1 cellular context compared by ENCODE assay signal in the genomic region with DNA sequence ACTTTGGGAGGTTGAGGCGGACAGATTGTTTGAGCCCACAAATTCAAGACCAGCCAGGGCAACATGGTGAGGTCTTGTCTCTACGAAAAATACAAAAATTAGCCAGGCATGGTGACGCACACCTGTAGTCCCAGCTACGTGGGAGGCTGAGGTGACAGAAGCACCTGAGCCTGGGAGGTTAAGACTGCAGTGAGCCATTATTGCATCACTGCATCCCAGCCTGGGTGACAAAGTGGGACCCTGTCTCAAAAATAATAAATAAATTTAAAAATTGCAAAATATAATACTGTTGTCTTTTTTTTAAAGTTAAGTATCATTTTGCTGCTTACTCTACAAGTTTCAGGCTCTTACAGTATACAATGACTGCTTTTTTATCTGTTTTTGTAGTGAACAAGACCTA.
TF ChIP-seq lines count a peak whose summit lies in the region.

No MANE protein-coding gene starts in this region.

TF ChIP-seq in SK-N-SH treated with all-trans-retinoic acid at 6 μM for 48 hours, 23 proteins besides CTCF, POLR2A, EP300 and RAD21:
- TF ChIP-seq PPARA (CRISPR knock-in tag; IDR thresholded peaks at IDR 0.05; ENCODE audit: borderline replicate concordance) (no peak), ZFP30 (CRISPR knock-in tag; IDR thresholded peaks at IDR 0.05) (no peak), RARB (CRISPR knock-in tag; IDR thresholded peaks at IDR 0.05) (no peak), TOX (CRISPR knock-in tag; IDR thresholded peaks at IDR 0.05; ENCODE audit: borderline replicate concordance) (no peak), ARNTL (CRISPR knock-in tag; IDR thresholded peaks at IDR 0.05; ENCODE audit: borderline replicate concordance, low read depth) (no peak), BACH2 (CRISPR knock-in tag; IDR thresholded peaks at IDR 0.05; ENCODE audit: borderline replicate concordance) (no peak), GLIS3 (CRISPR knock-in tag; IDR thresholded peaks at IDR 0.05) (no peak), ZNF565 (CRISPR knock-in tag; conservative IDR thresholded peaks at IDR 0.05; ENCODE audit: low read depth) (no peak), ESRRG (CRISPR knock-in tag; IDR thresholded peaks at IDR 0.05) (no peak), OSR1 (CRISPR knock-in tag; IDR thresholded peaks at IDR 0.05) (no peak), ZFP3 (CRISPR knock-in tag; IDR thresholded peaks at IDR 0.05) (no peak), CSDC2 (CRISPR knock-in tag; IDR thresholded peaks at IDR 0.05) (no peak), ZNF70 (CRISPR knock-in tag; IDR thresholded peaks at IDR 0.05) (no peak), ISL1 (CRISPR knock-in tag; IDR thresholded peaks at IDR 0.05) (no peak)
- TF ChIP-seq, protein P1, sequence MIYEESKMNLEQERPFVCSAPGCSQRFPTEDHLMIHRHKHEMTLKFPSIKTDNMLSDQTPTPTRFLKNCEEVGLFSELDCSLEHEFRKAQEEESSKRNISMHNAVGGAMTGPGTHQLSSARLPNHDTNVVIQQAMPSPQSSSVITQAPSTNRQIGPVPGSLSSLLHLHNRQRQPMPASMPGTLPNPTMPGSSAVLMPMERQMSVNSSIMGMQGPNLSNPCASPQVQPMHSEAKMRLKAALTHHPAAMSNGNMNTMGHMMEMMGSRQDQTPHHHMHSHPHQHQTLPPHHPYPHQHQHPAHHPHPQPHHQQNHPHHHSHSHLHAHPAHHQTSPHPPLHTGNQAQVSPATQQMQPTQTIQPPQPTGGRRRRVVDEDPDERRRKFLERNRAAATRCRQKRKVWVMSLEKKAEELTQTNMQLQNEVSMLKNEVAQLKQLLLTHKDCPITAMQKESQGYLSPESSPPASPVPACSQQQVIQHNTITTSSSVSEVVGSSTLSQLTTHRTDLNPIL (CRISPR knock-in tag; IDR thresholded peaks at IDR 0.05; ENCODE audit: low read depth): no peak
- TF ChIP-seq, protein P2, sequence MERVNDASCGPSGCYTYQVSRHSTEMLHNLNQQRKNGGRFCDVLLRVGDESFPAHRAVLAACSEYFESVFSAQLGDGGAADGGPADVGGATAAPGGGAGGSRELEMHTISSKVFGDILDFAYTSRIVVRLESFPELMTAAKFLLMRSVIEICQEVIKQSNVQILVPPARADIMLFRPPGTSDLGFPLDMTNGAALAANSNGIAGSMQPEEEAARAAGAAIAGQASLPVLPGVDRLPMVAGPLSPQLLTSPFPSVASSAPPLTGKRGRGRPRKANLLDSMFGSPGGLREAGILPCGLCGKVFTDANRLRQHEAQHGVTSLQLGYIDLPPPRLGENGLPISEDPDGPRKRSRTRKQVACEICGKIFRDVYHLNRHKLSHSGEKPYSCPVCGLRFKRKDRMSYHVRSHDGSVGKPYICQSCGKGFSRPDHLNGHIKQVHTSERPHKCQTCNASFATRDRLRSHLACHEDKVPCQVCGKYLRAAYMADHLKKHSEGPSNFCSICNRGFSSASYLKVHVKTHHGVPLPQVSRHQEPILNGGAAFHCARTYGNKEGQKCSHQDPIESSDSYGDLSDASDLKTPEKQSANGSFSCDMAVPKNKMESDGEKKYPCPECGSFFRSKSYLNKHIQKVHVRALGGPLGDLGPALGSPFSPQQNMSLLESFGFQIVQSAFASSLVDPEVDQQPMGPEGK (CRISPR knock-in tag; IDR thresholded peaks at IDR 0.05; ENCODE audit: borderline replicate concordance): no peak
- TF ChIP-seq, protein P3, sequence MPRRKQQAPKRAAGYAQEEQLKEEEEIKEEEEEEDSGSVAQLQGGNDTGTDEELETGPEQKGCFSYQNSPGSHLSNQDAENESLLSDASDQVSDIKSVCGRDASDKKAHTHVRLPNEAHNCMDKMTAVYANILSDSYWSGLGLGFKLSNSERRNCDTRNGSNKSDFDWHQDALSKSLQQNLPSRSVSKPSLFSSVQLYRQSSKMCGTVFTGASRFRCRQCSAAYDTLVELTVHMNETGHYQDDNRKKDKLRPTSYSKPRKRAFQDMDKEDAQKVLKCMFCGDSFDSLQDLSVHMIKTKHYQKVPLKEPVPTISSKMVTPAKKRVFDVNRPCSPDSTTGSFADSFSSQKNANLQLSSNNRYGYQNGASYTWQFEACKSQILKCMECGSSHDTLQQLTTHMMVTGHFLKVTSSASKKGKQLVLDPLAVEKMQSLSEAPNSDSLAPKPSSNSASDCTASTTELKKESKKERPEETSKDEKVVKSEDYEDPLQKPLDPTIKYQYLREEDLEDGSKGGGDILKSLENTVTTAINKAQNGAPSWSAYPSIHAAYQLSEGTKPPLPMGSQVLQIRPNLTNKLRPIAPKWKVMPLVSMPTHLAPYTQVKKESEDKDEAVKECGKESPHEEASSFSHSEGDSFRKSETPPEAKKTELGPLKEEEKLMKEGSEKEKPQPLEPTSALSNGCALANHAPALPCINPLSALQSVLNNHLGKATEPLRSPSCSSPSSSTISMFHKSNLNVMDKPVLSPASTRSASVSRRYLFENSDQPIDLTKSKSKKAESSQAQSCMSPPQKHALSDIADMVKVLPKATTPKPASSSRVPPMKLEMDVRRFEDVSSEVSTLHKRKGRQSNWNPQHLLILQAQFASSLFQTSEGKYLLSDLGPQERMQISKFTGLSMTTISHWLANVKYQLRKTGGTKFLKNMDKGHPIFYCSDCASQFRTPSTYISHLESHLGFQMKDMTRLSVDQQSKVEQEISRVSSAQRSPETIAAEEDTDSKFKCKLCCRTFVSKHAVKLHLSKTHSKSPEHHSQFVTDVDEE (CRISPR knock-in tag; IDR thresholded peaks at IDR 0.05): no peak
- TF ChIP-seq, protein P4, sequence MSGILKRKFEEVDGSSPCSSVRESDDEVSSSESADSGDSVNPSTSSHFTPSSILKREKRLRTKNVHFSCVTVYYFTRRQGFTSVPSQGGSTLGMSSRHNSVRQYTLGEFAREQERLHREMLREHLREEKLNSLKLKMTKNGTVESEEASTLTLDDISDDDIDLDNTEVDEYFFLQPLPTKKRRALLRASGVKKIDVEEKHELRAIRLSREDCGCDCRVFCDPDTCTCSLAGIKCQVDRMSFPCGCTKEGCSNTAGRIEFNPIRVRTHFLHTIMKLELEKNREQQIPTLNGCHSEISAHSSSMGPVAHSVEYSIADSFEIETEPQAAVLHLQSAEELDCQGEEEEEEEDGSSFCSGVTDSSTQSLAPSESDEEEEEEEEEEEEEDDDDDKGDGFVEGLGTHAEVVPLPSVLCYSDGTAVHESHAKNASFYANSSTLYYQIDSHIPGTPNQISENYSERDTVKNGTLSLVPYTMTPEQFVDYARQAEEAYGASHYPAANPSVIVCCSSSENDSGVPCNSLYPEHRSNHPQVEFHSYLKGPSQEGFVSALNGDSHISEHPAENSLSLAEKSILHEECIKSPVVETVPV (CRISPR knock-in tag; IDR thresholded peaks at IDR 0.05): no peak
